Comparison of ENCODE assay signal across 11 cellular contexts in the genomic region with DNA sequence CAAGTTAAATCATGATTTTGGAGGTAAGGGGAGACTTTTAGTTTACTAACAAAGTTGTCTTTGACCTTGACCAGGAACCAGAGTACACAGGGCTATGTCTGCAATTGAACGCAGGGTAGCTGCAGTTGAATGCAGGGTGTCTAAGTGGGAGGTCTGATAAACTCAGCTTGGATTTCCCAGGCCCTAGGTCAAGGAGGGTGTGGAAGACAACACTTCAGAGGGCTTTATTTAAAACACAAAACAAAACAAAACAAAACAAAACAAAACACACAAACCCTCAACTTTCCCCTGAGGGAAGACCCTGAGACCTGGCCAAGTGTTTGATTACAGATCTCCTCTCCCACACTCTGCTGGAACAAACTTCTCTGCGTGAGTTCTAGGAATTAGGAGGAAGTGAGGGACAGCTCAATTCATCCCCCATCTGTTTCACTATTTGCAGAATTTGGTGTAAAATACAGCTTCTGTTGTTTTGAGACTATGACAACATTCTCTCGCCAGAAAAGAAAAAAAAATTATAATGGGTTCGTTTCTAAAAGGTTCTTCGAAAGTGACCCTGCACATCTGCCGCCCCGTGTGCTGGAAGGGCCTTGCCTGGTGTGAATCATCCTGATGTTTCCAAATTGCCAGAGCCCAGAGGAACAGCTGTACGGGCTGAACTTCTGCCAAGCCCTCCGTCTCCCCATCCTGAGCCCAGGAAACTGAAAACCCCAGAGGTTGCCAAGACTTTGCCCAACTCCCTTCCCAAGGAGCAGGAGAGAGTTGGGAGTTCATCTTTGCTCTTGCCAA.
DNase-seq lines count a peak whose midpoint lies in the region; ATAC-seq, FAIRE-seq and TF ChIP-seq lines count a peak whose summit lies in the region.
"Had no signal": no experiment of that assay in that cellular context is flagged by ENCODE, and none has a peak within 500 bp of the region (broad histone marks: within the 10 kb centered on the region; RNA-seq: fewer than 3 reads in every experiment).

No MANE protein-coding gene starts in this region.

- H2AFZ ChIP-seq in GM23248 = no peak overlapping the region

- CTCF ChIA-PET in activated CD8-positive, alpha-beta memory T cell treated with anti-CD3 and anti-CD28 coated beads, Interleukin-2, amount 10 ng/mL, durations not matched to agents 7 days and 5 days (lab: Charles Lee) = no interaction called here

- no peak overlapping the region for H3K27ac Mint-ChIP-seq in activated CD8-positive, alpha-beta memory T cell treated with anti-CD3 and anti-CD28 coated beads, Interleukin-2, amount 10 ng/mL, durations not matched to agents 7 days and 5 days

- no peaks in the 10 kb centered on the region for H3K9me3 ChIP-seq in GM23248 (ENCODE audit: low read depth)
- no peaks in the 10 kb centered on the region for H3K9me3 ChIP-seq in adrenal gland (replicated peaks in 1 of 3)
- no peaks in the 10 kb centered on the region for H3K9me3 ChIP-seq in kidney (ENCODE audit: control insufficient read depth in 1 of 2, low read length in 2 of 2)

- no peak for FAIRE-seq in kidney (lab: Jason Lieb, UNC)

- no peak overlapping the region for H3K4me3 ChIP-seq in GM23248
- no peak overlapping the region for H3K4me3 ChIP-seq in adrenal gland
- no peak overlapping the region for H3K4me3 ChIP-seq in kidney (ENCODE audit: low read length in 2 of 2)

- WGBS in GM23248 (ENCODE audit: low coverage in 1 of 2, low lambda C conversion rate in 2 of 2, missing lambda C conversion rate in 2 of 2), 2 experiments = 15 to 18% methylated on average over 9 of the region's 9 CpGs
- 34 to 43% (median 39%) methylated on average over 9 of the region's 9 CpGs for WGBS in adrenal gland, 4 donors

- intact Hi-C loops in adrenal gland (cut with DNase I) (no loop called here), left ventricle myocardium superior (cut with micrococcal nuclease) (no loop called here), kidney (cut with DNase I) (no loop called here)

- H3F3A ChIP-seq in GM23248 (ENCODE audit: insufficient read depth) = no peaks in the 10 kb centered on the region

- H3K27me3 Mint-ChIP-seq in activated CD8-positive, alpha-beta memory T cell treated with anti-CD3 and anti-CD28 coated beads, Interleukin-2, amount 10 ng/mL, durations not matched to agents 7 days and 5 days = peaks cover 5% of the 10 kb centered on the region

- H3K4me1 ChIP-seq in GM23248 (ENCODE audit: insufficient read depth) (peaks cover 8% of the 10 kb centered on the region; the same call in 1 of the 2 replicates), adrenal gland (replicated peaks in 1 of 2) (peaks cover 0 to 18% of the 10 kb centered on the region in 2 donors), kidney (ENCODE audit: control insufficient read depth in 1 of 2, insufficient read depth in 1 of 2, low read depth in 1 of 2, low read length in 2 of 2) (no peaks in the 10 kb centered on the region)

- no peak overlapping the region for H3K4me2 ChIP-seq in GM23248 (ENCODE audit: unreplicated experiment)

- no peaks in the 10 kb centered on the region for H4K20me1 ChIP-seq in GM23248 (ENCODE audit: insufficient read depth)

- H3K27me3 ChIP-seq in GM23248 (replicated peaks; ENCODE audit: insufficient read depth) = peaks cover 11% of the 10 kb centered on the region
- H3K27me3 ChIP-seq in adrenal gland = no peaks in the 10 kb centered on the region

- H3K79me2 ChIP-seq in GM23248 (ENCODE audit: insufficient read depth) = no peaks in the 10 kb centered on the region

- H3K27ac ChIP-seq in GM23248 = no peak overlapping the region
- H3K27ac ChIP-seq in adrenal gland = peak overlapping the region in 2 of 5 donors; percentile 20 to 54
- H3K27ac ChIP-seq in kidney (ENCODE audit: low read depth in 2 of 2, low read length in 2 of 2) = no peak overlapping the region

- peaks cover 2% of the 10 kb centered on the region for H3K4me1 Mint-ChIP-seq in activated CD8-positive, alpha-beta memory T cell treated with anti-CD3 and anti-CD28 coated beads, Interleukin-2, amount 10 ng/mL, durations not matched to agents 7 days and 5 days

- H3K36me3 ChIP-seq in GM23248 (ENCODE audit: low read depth) (no peaks in the 10 kb centered on the region), adrenal gland (replicated peaks in 1 of 2) (no peaks in the 10 kb centered on the region), kidney (ENCODE audit: control insufficient read depth in 1 of 2, insufficient read depth in 2 of 2, low read length in 2 of 2) (no peaks in the 10 kb centered on the region)

- no peak overlapping the region for H3K4me3 Mint-ChIP-seq in activated CD8-positive, alpha-beta memory T cell treated with anti-CD3 and anti-CD28 coated beads, Interleukin-2, amount 10 ng/mL, durations not matched to agents 7 days and 5 days
- H3K4me3 Mint-ChIP-seq: activated T-cell treated with anti-CD3 and anti-CD28 coated beads, Interleukin-2, amount 50 U/mL, for 4 hours had no signal

- H3K9me3 Mint-ChIP-seq in activated CD8-positive, alpha-beta memory T cell treated with anti-CD3 and anti-CD28 coated beads, Interleukin-2, amount 10 ng/mL, durations not matched to agents 7 days and 5 days (ENCODE audit: low read depth) = no peaks in the 10 kb centered on the region
- H3K9me3 Mint-ChIP-seq: activated T-cell treated with anti-CD3 and anti-CD28 coated beads, Interleukin-2, amount 50 U/mL, for 4 hours had no signal

- TF ChIP-seq CTCF in adrenal gland (IDR thresholded peaks at IDR 0.05) = no peak
- TF ChIP-seq CTCF in kidney (IDR thresholded peaks at IDR 0.05; ENCODE audit: borderline replicate concordance, extremely low read depth, insufficient read depth) = no peak

- no peak for TF ChIP-seq POLR2A in adrenal gland (IDR thresholded peaks at IDR 0.05)

- H3K9ac ChIP-seq in GM23248 (no peak overlapping the region), kidney (ENCODE audit: low read length in 2 of 2) (no peak overlapping the region)

- ATAC-seq in left ventricle myocardium superior (peak; percentile 88), GM18868 (IDR thresholded peaks at IDR 0.05; ENCODE audit: unreplicated experiment) (no peak)
- ATAC-seq in activated CD8-positive, alpha-beta memory T cell treated with anti-CD3 and anti-CD28 coated beads, Interleukin-2, amount 10 ng/mL, durations not matched to agents 7 days and 5 days = no peak
- ATAC-seq: activated T-cell treated with anti-CD3 and anti-CD28 coated beads, Interleukin-2, amount 50 U/mL, for 4 hours had no signal

- in situ Hi-C loops in GM23248 (cut with MboI) = no loop called here

- H3K36me3 Mint-ChIP-seq in activated CD8-positive, alpha-beta memory T cell treated with anti-CD3 and anti-CD28 coated beads, Interleukin-2, amount 10 ng/mL, durations not matched to agents 7 days and 5 days = no peaks in the 10 kb centered on the region

- peak; percentile 68 for DNase-seq in GM23248
- peak in 6 of 7 donors; percentile 48 to 75 (median 62) for DNase-seq in adrenal gland
- peak; percentile 83 for DNase-seq in left ventricle myocardium superior
- peak; percentile 53 for DNase-seq in stromal cell of bone marrow (ENCODE audit: low read depth)
- no peak for DNase-seq in A172 (ENCODE audit: low spot score)
- DNase-seq in activated CD8-positive, alpha-beta memory T cell treated with anti-CD3 and anti-CD28 coated beads, Interleukin-2, amount 10 ng/mL, durations not matched to agents 7 days and 5 days = no peak
- DNase-seq in kidney = no peak
- DNase-seq: activated T-cell treated with anti-CD3 and anti-CD28 coated beads, Interleukin-2, amount 50 U/mL, for 4 hours; NCI-H510A treated with DMSO at 0.1 percent for 48 hours; occipital lobe had no signal

- H3K9me2 ChIP-seq in GM23248 (ENCODE audit: insufficient read depth) = no peaks in the 10 kb centered on the region

Comparison
In these comparisons a context has a peak if more than half of its experiments do, and no peak if none do; other contexts are left out.
1. DNase-seq: peak in GM23248 (single experiment), adrenal gland (6 of 7), left ventricle myocardium superior (single experiment) and stromal cell of bone marrow (single experiment); none in A172 (single experiment), activated CD8-positive, alpha-beta memory T cell treated with anti-CD3 and anti-CD28 coated beads, Interleukin-2, amount 10 ng/mL, durations not matched to agents 7 days and 5 days (single experiment) and kidney (single experiment).